ENCODE assay signal across 13 cellular contexts in the genomic region with DNA sequence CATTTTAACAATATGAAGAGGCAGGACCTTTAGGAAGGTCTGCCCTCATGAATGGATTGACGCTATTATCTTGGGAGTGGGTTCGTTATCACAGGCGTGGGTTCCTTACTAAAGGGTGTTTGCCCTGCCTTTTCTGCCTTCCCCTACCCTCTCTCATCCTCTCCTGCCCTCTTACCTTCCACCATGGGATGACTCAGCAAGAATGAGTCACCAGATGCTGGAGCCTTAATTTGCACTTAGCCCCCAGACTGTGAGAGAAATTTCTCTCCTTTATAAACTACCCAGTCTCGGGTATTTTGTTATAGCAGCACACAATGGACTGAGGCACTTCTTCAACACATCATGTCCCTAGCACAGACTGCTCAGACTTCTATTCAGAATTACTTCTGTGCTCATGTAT. TPM values are rescaled to one million over a fixed set of nuclear protein-coding genes. Genes with fewer than 3 reads are reported as not detected.
DNase-seq lines count a peak whose midpoint lies in the region; ATAC-seq and TF ChIP-seq lines count a peak whose summit lies in the region.
"Had no signal": no experiment of that assay in that cellular context is flagged by ENCODE, and none has a peak within 500 bp of the region (broad histone marks: within the 10 kb centered on the region; RNA-seq: fewer than 3 reads in every experiment).

No MANE protein-coding gene starts in this region.

- 0 out of 2 replicates have a peak overlapping the region, but pooled peaks have one; percentile 23 for H2AFZ ChIP-seq in GM23338

- H3K27me3 ChIP-seq in GM23338 (ENCODE audit: insufficient read depth): no peaks in the 10 kb centered on the region
- peaks cover 4% of the 10 kb centered on the region for H3K27me3 ChIP-seq in CD8-positive, alpha-beta memory T cell (ENCODE audit: insufficient read depth, low read length, poor library complexity, severe bottlenecking)
- H3K27me3 ChIP-seq: testis had no signal

- no peak overlapping the region for H3K4me2 ChIP-seq in GM23338

- POLR2A ChIA-PET in CD8-positive, alpha-beta memory T cell (lab: Charles Lee): no interaction called here

- DNase-seq in GM23338 (ENCODE audit: low spot score) (no peak), OCI-M1 (lab: John Stamatoyannopoulos, UW) (peak; percentile 25), choroid plexus epithelial cell (ENCODE audit: low read depth) (peak; percentile 41), omental fat pad (ENCODE audit: low spot score) (no peak), mesothelial cell of epicardium (ENCODE audit: low spot score in 2 of 2, unreplicated experiment in 2 of 2) (no peak), NCI-H446 (lab: John Stamatoyannopoulos, UW) (no peak)
- DNase-seq in CD8-positive, alpha-beta memory T cell: no peak
- DNase-seq: activated CD4-positive, alpha-beta T cell treated with anti-CD3 and anti-CD28 coated beads for 48 hours; central memory CD4-positive, alpha-beta T cell; NCI-H2171; testis had no signal

- CTCF ChIA-PET in CD8-positive, alpha-beta memory T cell (lab: Charles Lee): interaction anchor here (1.3 kb wide), 1 partner anchor 10 kb away, joined by 7 read pairs; no protein-coding TSS in a partner anchor

- no peaks in the 10 kb centered on the region for H3K9me3 ChIP-seq in CD8-positive, alpha-beta memory T cell (ENCODE audit: low read length)
- H3K9me3 ChIP-seq: testis had no signal

- H3K36me3 ChIP-seq in GM23338 (ENCODE audit: insufficient read depth): no peaks in the 10 kb centered on the region
- H3K36me3 ChIP-seq in CD8-positive, alpha-beta memory T cell (ENCODE audit: insufficient read depth, low read length): no peaks in the 10 kb centered on the region

- H3K9me2 ChIP-seq in GM23338 (ENCODE audit: insufficient read depth): 0 out of 2 replicates have a peak, but pooled peaks cover 4% of the 10 kb centered on the region

- H3K27ac ChIP-seq in GM23338 (ENCODE audit: low read depth): no peak overlapping the region
- no peak overlapping the region for H3K27ac ChIP-seq in CD8-positive, alpha-beta memory T cell (ENCODE audit: low read depth, low read length)
- H3K27ac ChIP-seq: testis had no signal

- H3K9me3 Mint-ChIP-seq in GM23338 (peaks cover 2% of the 10 kb centered on the region; the same call in 1 of the 3 replicates), mesothelial cell of epicardium (no peaks in the 10 kb centered on the region)
- no peaks in the 10 kb centered on the region for H3K9me3 Mint-ChIP-seq in CD8-positive, alpha-beta memory T cell
- H3K9me3 Mint-ChIP-seq: activated naive CD4-positive, alpha-beta T cell treated with anti-CD3 and anti-CD28 coated beads, Interleukin-2, amount 50 U/mL, for 72 hours had no signal

- H3K36me3 Mint-ChIP-seq in GM23338 (ENCODE audit: low read depth) (no peaks in the 10 kb centered on the region; the same call in 2 of the 3 replicates), mesothelial cell of epicardium (no peaks in the 10 kb centered on the region)
- H3K36me3 Mint-ChIP-seq in CD8-positive, alpha-beta memory T cell: no peaks in the 10 kb centered on the region
- H3K36me3 Mint-ChIP-seq: activated naive CD4-positive, alpha-beta T cell treated with anti-CD3 and anti-CD28 coated beads, Interleukin-2, amount 50 U/mL, for 72 hours had no signal

- ATAC-seq in GM23338 (no peak), omental fat pad (ENCODE audit: low FRiP score) (peak; percentile 49)
- ATAC-seq: sciatic nerve had no signal

- no peaks in the 10 kb centered on the region for H4K20me1 ChIP-seq in GM23338 (replicated peaks; ENCODE audit: insufficient read depth)

- H3F3A ChIP-seq in GM23338 (replicated peaks; ENCODE audit: low read depth): no peaks in the 10 kb centered on the region

- TF ChIP-seq CTCF in GM23338 (conservative IDR thresholded peaks at IDR 0.05; ENCODE audit: low read depth in 2 of 2) (no peak), choroid plexus epithelial cell (conservative IDR thresholded peaks at IDR 0.05; ENCODE audit: low read depth, low read length) (no peak), omental fat pad (IDR thresholded peaks at IDR 0.05) (no peak), mesothelial cell of epicardium (IDR thresholded peaks at IDR 0.05; ENCODE audit: unreplicated experiment) (no peak)

- H3K4me3 ChIP-seq in GM23338: no peak overlapping the region
- no peak overlapping the region for H3K4me3 ChIP-seq in choroid plexus epithelial cell (ENCODE audit: low read depth, low read length)
- H3K4me3 ChIP-seq in CD8-positive, alpha-beta memory T cell (ENCODE audit: low read length): no peak overlapping the region
- H3K4me3 ChIP-seq: testis had no signal

- no peak overlapping the region for H3K27ac Mint-ChIP-seq in GM23338
- H3K27ac Mint-ChIP-seq in CD8-positive, alpha-beta memory T cell: no peak overlapping the region
- H3K27ac Mint-ChIP-seq in mesothelial cell of epicardium: no peak overlapping the region
- H3K27ac Mint-ChIP-seq: activated naive CD4-positive, alpha-beta T cell treated with anti-CD3 and anti-CD28 coated beads, Interleukin-2, amount 50 U/mL, for 72 hours had no signal

- H3K4me1 ChIP-seq in GM23338 (ENCODE audit: insufficient read depth): no peaks in the 10 kb centered on the region
- no peaks in the 10 kb centered on the region for H3K4me1 ChIP-seq in CD8-positive, alpha-beta memory T cell (ENCODE audit: insufficient read depth, low read length)
- H3K4me1 ChIP-seq: testis had no signal

- H3K4me1 Mint-ChIP-seq in GM23338 (no peaks in the 10 kb centered on the region), mesothelial cell of epicardium (no peaks in the 10 kb centered on the region)
- H3K4me1 Mint-ChIP-seq in CD8-positive, alpha-beta memory T cell: no peaks in the 10 kb centered on the region

- no peaks in the 10 kb centered on the region for H3K79me2 ChIP-seq in GM23338 (replicated peaks; ENCODE audit: insufficient read depth)

- H3K27me3 Mint-ChIP-seq in GM23338 (ENCODE audit: insufficient read depth, low read depth, poor library complexity) (peaks cover 4% of the 10 kb centered on the region), mesothelial cell of epicardium (ENCODE audit: low read depth) (peaks cover 32% of the 10 kb centered on the region)
- H3K27me3 Mint-ChIP-seq in CD8-positive, alpha-beta memory T cell: peaks cover 23 to 36% of the 10 kb centered on the region in 2 donors

- H3K4me3 Mint-ChIP-seq in GM23338 (no peak overlapping the region), mesothelial cell of epicardium (no peak overlapping the region)
- no peak overlapping the region for H3K4me3 Mint-ChIP-seq in CD8-positive, alpha-beta memory T cell

TF ChIP-seq in GM23338, 12 proteins besides CTCF, POLR2A, EP300 and RAD21 (continues in another document):
- no peak for TF ChIP-seq CREB1 (CRISPR knock-in tag; IDR thresholded peaks at IDR 0.05; ENCODE audit: low read depth)
- TF ChIP-seq STAT1 (IDR thresholded peaks at IDR 0.05; ENCODE audit: unreplicated experiment): no peak
- TF ChIP-seq POLR2AphosphoS5 (IDR thresholded peaks at IDR 0.05; ENCODE audit: low read depth): no peak
- no peak for TF ChIP-seq EZH2 (IDR thresholded peaks at IDR 0.05; ENCODE audit: low read depth, unreplicated experiment)
- no peak for TF ChIP-seq ETS1 (IDR thresholded peaks at IDR 0.05)
- TF ChIP-seq ZNF114 (CRISPR knock-in tag; IDR thresholded peaks at IDR 0.05): no peak
- TF ChIP-seq NANOG (IDR thresholded peaks at IDR 0.05; ENCODE audit: borderline replicate concordance): no peak

RNA-seq across cellular contexts. Expression of gene ZNF32, which starts 31.4 kb away (rescaled TPM):
- total RNA-seq in GM23338 (2014; rRNA removed; shearing (Covaris generic)): 15.8 and 24.6 TPM in 2 replicates
- polyA plus RNA-seq in GM23338 (2016; fragmentation: Nextera tagmentation; extraction: Ambion mirVana): 26.1 and 26.7 TPM in 2 replicates
- total RNA-seq in omental fat pad (10 to 100 TPM; 29.7 to 48.1 (median 35.3) TPM), mesothelial cell of epicardium (46.7 to 51.2 TPM (median 46.8 TPM) in 3 replicates)
- total RNA-seq in CD8-positive, alpha-beta memory T cell: 10 to 100 TPM; 17.4 to 17.7 TPM
- 86.3 TPM for polyA plus RNA-seq in CD8-positive, alpha-beta memory T cell

Comparison
In these comparisons a context has a peak if more than half of its experiments do, and no peak if none do; other contexts are left out.
1. DNase-seq: peak in OCI-M1 (single experiment) and choroid plexus epithelial cell (single experiment); none in GM23338 (single experiment), omental fat pad (single experiment), CD8-positive, alpha-beta memory T cell (0 of 5), mesothelial cell of epicardium (0 of 2) and NCI-H446 (0 of 2).